Comparison of ENCODE assay signal across 1 cellular context in genomic region chr18:69487488-69488394, GRCh38.
TF ChIP-seq lines count a peak whose summit lies in the region.

No MANE protein-coding gene starts in this region.

TF ChIP-seq in IMR-90, 13 proteins besides CTCF, POLR2A, EP300 and RAD21 (continued from another document):
- TF ChIP-seq USF2 (IDR thresholded peaks at IDR 0.05; ENCODE audit: low read depth, low read length) (no peak), CHD1 (IDR thresholded peaks at IDR 0.05; ENCODE audit: low read depth, low read length) (no peak), MAZ (IDR thresholded peaks at IDR 0.05; ENCODE audit: borderline replicate concordance, low read depth, low read length) (no peak), MAFK (IDR thresholded peaks at IDR 0.05; ENCODE audit: low read depth, low read length) (no peak), RFX5 (IDR thresholded peaks at IDR 0.05; ENCODE audit: low read depth, low read length) (no peak), CEBPB (IDR thresholded peaks at IDR 0.05; ENCODE audit: low read depth, low read length) (no peak), FOS (IDR thresholded peaks at IDR 0.05; ENCODE audit: low read depth, low read length) (no peak), SMC3 (IDR thresholded peaks at IDR 0.05; ENCODE audit: low read depth, low read length) (no peak)
